In genomic region chr6:146290589-146290901, GRCh38 we compare ENCODE assay signal across 22 cellular contexts.
DNase-seq lines count a peak whose midpoint lies in the region; ATAC-seq and TF ChIP-seq lines count a peak whose summit lies in the region.
"Had no signal": no experiment of that assay in that cellular context is flagged by ENCODE, and none has a peak within 500 bp of the region (broad histone marks: within the 10 kb centered on the region; RNA-seq: fewer than 3 reads in every experiment).

No MANE protein-coding gene starts in this region.

- H3K9ac ChIP-seq in mammary epithelial cell (ENCODE audit: insufficient read depth, low read length) (no peak overlapping the region), Loucy (ENCODE audit: low read depth, low read length, poor library complexity, severe bottlenecking) (no peak overlapping the region)

- CTCF ChIA-PET in mammary epithelial cell (lab: Charles Lee; ENCODE audit: low non-redundant PET) = no interaction called here

- intact Hi-C loops in mammary epithelial cell (cut with micrococcal nuclease) = loop anchor here (10.0 kb wide), 2 partner anchors 234 to 414 kb away; no protein-coding TSS in a partner anchor
- intact Hi-C loops in breast epithelium (cut with DNase I; ENCODE audit: low total_unique reads) = no loop called here
- intact Hi-C loops in dendritic cell treated with granulocyte-macrophage colony-stimulating factor and Interleukin-4, amounts not matched to agents 40 ng/mL and 50 ng/mL, for 4 days (cut with micrococcal nuclease) = loop anchor here (5.0 kb wide), 2 partner anchors 252 to 412 kb away; partner anchors contain the start of gene RAB32
- intact Hi-C loops in psoas muscle (cut with DNase I) = no loop called here

- H3K27ac ChIP-seq in mammary epithelial cell (ENCODE audit: insufficient read depth, low read depth, low read length) (no peak overlapping the region), breast epithelium (no peak overlapping the region), psoas muscle (peak overlapping the region; percentile 70)
- H3K27ac ChIP-seq: RWPE1 had no signal

- no peaks in the 10 kb centered on the region for H3K27me3 ChIP-seq in mammary epithelial cell (ENCODE audit: insufficient read depth, low read length)
- no peaks in the 10 kb centered on the region for H3K27me3 ChIP-seq in breast epithelium
- H3K27me3 ChIP-seq in Loucy (ENCODE audit: insufficient read depth, low read length, poor library complexity, severe bottlenecking) = no peaks in the 10 kb centered on the region
- H3K27me3 ChIP-seq in psoas muscle (ENCODE audit: insufficient read depth in 3 of 3, low read length in 2 of 3) = no peaks in the 10 kb centered on the region

- peaks cover 13% of the 10 kb centered on the region for H3K9me3 Mint-ChIP-seq in dendritic cell treated with granulocyte-macrophage colony-stimulating factor and Interleukin-4, amounts not matched to agents 40 ng/mL and 50 ng/mL, for 4 days
- H3K9me3 Mint-ChIP-seq: CD4-positive, alpha-beta T cell had no signal

- H3K9me3 ChIP-seq in mammary epithelial cell (replicated peaks; ENCODE audit: insufficient read depth, low read length) = no peaks in the 10 kb centered on the region
- no peaks in the 10 kb centered on the region for H3K9me3 ChIP-seq in breast epithelium
- no peaks in the 10 kb centered on the region for H3K9me3 ChIP-seq in Loucy (ENCODE audit: insufficient read depth, low read depth, low read length)
- no peaks in the 10 kb centered on the region for H3K9me3 ChIP-seq in psoas muscle

- no TSS peak for BruUV-seq in mammary epithelial cell (replicated peaks; lab: Mats Ljungman, UMichigan)

- H3K9me2 ChIP-seq in Loucy (replicated peaks; ENCODE audit: low read depth, low read length) = no peaks in the 10 kb centered on the region

- H3K79me2 ChIP-seq in mammary epithelial cell (ENCODE audit: insufficient read depth, low read length) = no peaks in the 10 kb centered on the region
- H3K79me2 ChIP-seq in Loucy (ENCODE audit: insufficient read depth, low read length) = no peaks in the 10 kb centered on the region

- H4K20me1 ChIP-seq in mammary epithelial cell (ENCODE audit: insufficient read depth, low read length) (no peaks in the 10 kb centered on the region), Loucy (ENCODE audit: insufficient read depth, low read length, poor library complexity, severe bottlenecking) (no peaks in the 10 kb centered on the region)

- no peak overlapping the region for H3K4me3 Mint-ChIP-seq in dendritic cell treated with granulocyte-macrophage colony-stimulating factor and Interleukin-4, amounts not matched to agents 40 ng/mL and 50 ng/mL, for 4 days
- H3K4me3 Mint-ChIP-seq: CD4-positive, alpha-beta T cell; HFFc6 had no signal

- H3K27ac Mint-ChIP-seq in dendritic cell treated with granulocyte-macrophage colony-stimulating factor and Interleukin-4, amounts not matched to agents 40 ng/mL and 50 ng/mL, for 4 days = peak overlapping the region; percentile 59
- H3K27ac Mint-ChIP-seq: CD4-positive, alpha-beta T cell; HFFc6 had no signal

- H3K4me3 ChIP-seq in mammary epithelial cell (replicated peaks in 1 of 3; ENCODE audit: insufficient read depth in 1 of 3, low read depth in 2 of 3, low read length in 3 of 3) (no peak overlapping the region), breast epithelium (no peak overlapping the region), Loucy (ENCODE audit: low read length, poor library complexity, severe bottlenecking) (peak overlapping the region; percentile 35), psoas muscle (no peak overlapping the region)

- no peak for TF ChIP-seq CTCF in mammary epithelial cell (conservative IDR thresholded peaks at IDR 0.05 in 1 of 2, IDR thresholded peaks at IDR 0.05 in 1 of 2; ENCODE audit: extremely low read depth in 1 of 2, insufficient read depth in 1 of 2, low read depth in 1 of 2, low read length in 2 of 2)
- TF ChIP-seq CTCF in breast epithelium (IDR thresholded peaks at IDR 0.05) = no peak
- no peak for TF ChIP-seq CTCF in Loucy (conservative IDR thresholded peaks at IDR 0.05; ENCODE audit: low read length)
- TF ChIP-seq CTCF in psoas muscle (IDR thresholded peaks at IDR 0.05) = no peak

- H3K4me1 ChIP-seq in mammary epithelial cell (ENCODE audit: insufficient read depth, low read length) = peaks cover 10% of the 10 kb centered on the region
- no peaks in the 10 kb centered on the region for H3K4me1 ChIP-seq in breast epithelium
- H3K4me1 ChIP-seq in Loucy (ENCODE audit: insufficient read depth, low read length, poor library complexity, severe bottlenecking) = peaks cover 14% of the 10 kb centered on the region
- peaks cover 6% of the 10 kb centered on the region for H3K4me1 ChIP-seq in psoas muscle

- no peaks in the 10 kb centered on the region for H3K36me3 ChIP-seq in mammary epithelial cell (ENCODE audit: insufficient read depth, low read length)
- H3K36me3 ChIP-seq in breast epithelium = no peaks in the 10 kb centered on the region
- H3K36me3 ChIP-seq in Loucy (ENCODE audit: insufficient read depth, low read length) = no peaks in the 10 kb centered on the region
- H3K36me3 ChIP-seq in psoas muscle (ENCODE audit: insufficient read depth in 1 of 2, low read depth in 1 of 2) = no peaks in the 10 kb centered on the region

- H2AFZ ChIP-seq in mammary epithelial cell (ENCODE audit: low read depth, low read length) = peak overlapping the region; percentile 30
- H2AFZ ChIP-seq in Loucy (ENCODE audit: low read length) = no peak overlapping the region; the same call in 1 of the 2 replicates

- 69% methylated on average over 2 of the region's 2 CpGs for WGBS in mammary epithelial cell (ENCODE audit: low coverage, missing lambda C conversion rate)
- whole genome bisulfite sequencing in psoas muscle, 3 donors = 54 to 66% (median 55%) methylated on average over 2 of the region's 2 CpGs

- H3K27me3 Mint-ChIP-seq in dendritic cell treated with granulocyte-macrophage colony-stimulating factor and Interleukin-4, amounts not matched to agents 40 ng/mL and 50 ng/mL, for 4 days = no peaks in the 10 kb centered on the region
- H3K27me3 Mint-ChIP-seq: CD4-positive, alpha-beta T cell had no signal

- H3K4me2 ChIP-seq in mammary epithelial cell (ENCODE audit: insufficient read depth, low read depth, low read length) (no peak overlapping the region), Loucy (ENCODE audit: low read depth, low read length, poor library complexity, severe bottlenecking) (peak overlapping the region; percentile 61)

- dilution Hi-C loops in mammary epithelial cell (cut with HindIII; ENCODE audit: low sequenced_read_pairs) = no loop called here

- in situ Hi-C loops in mammary epithelial cell (cut with MboI; ENCODE audit: low sequenced_read_pairs in 2 of 2) = no loop called here

- peak in 1 of 4 donors; percentile 33 for ATAC-seq in psoas muscle
- ATAC-seq in esophagus mucosa = no peak

- TF ChIP-seq POLR2A in breast epithelium (IDR thresholded peaks at IDR 0.05) = no peak

- DNase-seq in mammary epithelial cell (no peak), breast epithelium (ENCODE audit: low spot score in 2 of 2) (no peak), psoas muscle (no peak), medulla oblongata (ENCODE audit: extremely low spot score) (no peak)
- no peak for DNase-seq in activated CD8-positive, alpha-beta memory T cell treated with anti-CD3 and anti-CD28 coated beads, Interleukin-2, amount 50 U/mL, for 48 hours
- DNase-seq: 8988T; CD4-positive, alpha-beta T cell; COR-L47; DMS79; H7; NCI-H1092; NCI-H1436; NCI-H187 treated with DMSO at 0.1 percent for 48 hours; NCI-H510A treated with DMSO at 0.1 percent for 48 hours; NCI-H748 treated with DMSO at 0.1 percent for 48 hours; NK-92 treated with Interleukin-12 subunit alpha and Interleukin-12 subunit beta, amount 100 ng/mL, for 24 hours; SIG-M5 had no signal

- no peaks in the 10 kb centered on the region for H3F3A ChIP-seq in Loucy (ENCODE audit: low read depth)

- peaks cover 35% of the 10 kb centered on the region for H3K4me1 Mint-ChIP-seq in dendritic cell treated with granulocyte-macrophage colony-stimulating factor and Interleukin-4, amounts not matched to agents 40 ng/mL and 50 ng/mL, for 4 days (ENCODE audit: low read depth)

- no peaks in the 10 kb centered on the region for H3K36me3 Mint-ChIP-seq in dendritic cell treated with granulocyte-macrophage colony-stimulating factor and Interleukin-4, amounts not matched to agents 40 ng/mL and 50 ng/mL, for 4 days (ENCODE audit: low read depth)

Comparison
In these comparisons a context has a peak if more than half of its experiments do, and no peak if none do; other contexts are left out.
1. intact Hi-C loops: an anchor here in mammary epithelial cell (10.0 kb wide) and dendritic cell treated with granulocyte-macrophage colony-stimulating factor and Interleukin-4, amounts not matched to agents 40 ng/mL and 50 ng/mL, for 4 days (5.0 kb wide); none called in breast epithelium and psoas muscle.